ENCODE assay signal across 1 cellular context in the genomic region with DNA sequence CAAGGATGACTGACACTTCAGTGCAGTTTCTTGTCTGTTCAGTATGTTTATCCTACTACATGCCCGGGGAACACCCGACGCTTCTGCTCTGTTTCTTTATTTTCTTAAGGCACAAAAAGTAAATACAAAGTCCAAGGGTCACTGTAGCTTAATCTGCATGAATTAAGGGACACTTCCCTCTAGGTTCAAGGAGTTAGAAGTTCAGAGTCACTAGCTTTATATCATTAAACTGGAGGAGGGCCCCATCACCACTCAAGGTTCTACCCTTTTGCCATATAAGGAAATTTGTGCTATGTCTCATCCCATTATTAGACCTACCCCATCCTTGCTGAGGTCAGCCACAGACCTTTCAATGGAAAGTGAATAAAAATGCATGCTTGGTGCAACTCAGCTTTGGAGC.
TF ChIP-seq lines count a peak whose summit lies in the region.

No MANE protein-coding gene starts in this region.

TF ChIP-seq in HepG2, 621 proteins besides CTCF, POLR2A, EP300 and RAD21 (continued from another document):
- TF ChIP-seq, protein P1, sequence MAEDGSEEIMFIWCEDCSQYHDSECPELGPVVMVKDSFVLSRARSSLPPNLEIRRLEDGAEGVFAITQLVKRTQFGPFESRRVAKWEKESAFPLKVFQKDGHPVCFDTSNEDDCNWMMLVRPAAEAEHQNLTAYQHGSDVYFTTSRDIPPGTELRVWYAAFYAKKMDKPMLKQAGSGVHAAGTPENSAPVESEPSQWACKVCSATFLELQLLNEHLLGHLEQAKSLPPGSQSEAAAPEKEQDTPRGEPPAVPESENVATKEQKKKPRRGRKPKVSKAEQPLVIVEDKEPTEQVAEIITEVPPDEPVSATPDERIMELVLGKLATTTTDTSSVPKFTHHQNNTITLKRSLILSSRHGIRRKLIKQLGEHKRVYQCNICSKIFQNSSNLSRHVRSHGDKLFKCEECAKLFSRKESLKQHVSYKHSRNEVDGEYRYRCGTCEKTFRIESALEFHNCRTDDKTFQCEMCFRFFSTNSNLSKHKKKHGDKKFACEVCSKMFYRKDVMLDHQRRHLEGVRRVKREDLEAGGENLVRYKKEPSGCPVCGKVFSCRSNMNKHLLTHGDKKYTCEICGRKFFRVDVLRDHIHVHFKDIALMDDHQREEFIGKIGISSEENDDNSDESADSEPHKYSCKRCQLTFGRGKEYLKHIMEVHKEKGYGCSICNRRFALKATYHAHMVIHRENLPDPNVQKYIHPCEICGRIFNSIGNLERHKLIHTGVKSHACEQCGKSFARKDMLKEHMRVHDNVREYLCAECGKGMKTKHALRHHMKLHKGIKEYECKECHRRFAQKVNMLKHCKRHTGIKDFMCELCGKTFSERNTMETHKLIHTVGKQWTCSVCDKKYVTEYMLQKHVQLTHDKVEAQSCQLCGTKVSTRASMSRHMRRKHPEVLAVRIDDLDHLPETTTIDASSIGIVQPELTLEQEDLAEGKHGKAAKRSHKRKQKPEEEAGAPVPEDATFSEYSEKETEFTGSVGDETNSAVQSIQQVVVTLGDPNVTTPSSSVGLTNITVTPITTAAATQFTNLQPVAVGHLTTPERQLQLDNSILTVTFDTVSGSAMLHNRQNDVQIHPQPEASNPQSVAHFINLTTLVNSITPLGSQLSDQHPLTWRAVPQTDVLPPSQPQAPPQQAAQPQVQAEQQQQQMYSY (CRISPR knock-in tag; IDR thresholded peaks at IDR 0.05): no peak
- TF ChIP-seq EED (CRISPR knock-in tag; IDR thresholded peaks at IDR 0.05): no peak
TF ChIP-seq in HepG2: peak in this region for 1.
